14 cellular contexts compared by ENCODE assay signal in genomic region chr1:207911983-207912760, GRCh38. TPM values are rescaled to one million over a fixed set of nuclear protein-coding genes. Genes with fewer than 3 reads are reported as not detected.
A peak's percentile ranks its signal among the peaks of the same experiment; 100 is the strongest.
DNase-seq lines count a peak whose midpoint lies in the region; ATAC-seq and TF ChIP-seq lines count a peak whose summit lies in the region.
"Had no signal": no experiment of that assay in that cellular context is flagged by ENCODE, and none has a peak within 500 bp of the region (broad histone marks: within the 10 kb centered on the region; RNA-seq: fewer than 3 reads in every experiment).

No MANE protein-coding gene starts in this region.

- no peak overlapping the region for H2AFZ ChIP-seq in PC-3 (ENCODE audit: low read length)

- intact Hi-C loops in Calu3 (cut with micrococcal nuclease; ENCODE audit: unreplicated experiment) (no loop called here), PC-3 (cut with micrococcal nuclease) (no loop called here), natural killer cell (cut with micrococcal nuclease) (no loop called here), left lung (cut with DNase I) (no loop called here)
- intact Hi-C loops in CD8-positive, alpha-beta T cell (cut with DNase I, micrococcal nuclease): loop anchor here in 1 of 2 experiments (1.0 kb wide), 1 partner anchor 8 kb away; no protein-coding TSS in a partner anchor

- no peaks in the 10 kb centered on the region for H3K9me3 ChIP-seq in PC-3 (ENCODE audit: low read length)
- H3K9me3 ChIP-seq in skeletal muscle tissue (ENCODE audit: control insufficient read depth in 3 of 3, low read length in 3 of 3): no peaks in the 10 kb centered on the region
- no peaks in the 10 kb centered on the region for H3K9me3 ChIP-seq in CD8-positive, alpha-beta T cell (ENCODE audit: low read length)
- no peaks in the 10 kb centered on the region for H3K9me3 ChIP-seq in left lung

- POLR2A ChIA-PET in PC-3 (lab: Charles Lee; ENCODE audit: unreplicated experiment): no interaction called here
- POLR2A ChIA-PET in CD8-positive, alpha-beta T cell (lab: Charles Lee): no interaction called here

- H3K4me2 ChIP-seq in PC-3 (ENCODE audit: low read length): no peak overlapping the region

- BruUV-seq in Calu3 (replicated peaks; lab: Mats Ljungman, UMichigan) (no TSS peak), PC-3 (replicated peaks; lab: Mats Ljungman, UMichigan) (no TSS peak)

- ATAC-seq in PC-3 (no peak), natural killer cell (no peak), GM19351 (IDR thresholded peaks at IDR 0.05; ENCODE audit: unreplicated experiment) (no peak), left lung (no peak)
- no peak for ATAC-seq in CD8-positive, alpha-beta T cell

- no peaks in the 10 kb centered on the region for H4K20me1 ChIP-seq in PC-3 (ENCODE audit: low read length)

- H3K36me3 ChIP-seq in PC-3 (ENCODE audit: low read depth, low read length) (no peaks in the 10 kb centered on the region), skeletal muscle tissue (ENCODE audit: control insufficient read depth in 3 of 3, insufficient read depth in 3 of 3, low read length in 3 of 3) (no peaks in the 10 kb centered on the region), left lung (no peaks in the 10 kb centered on the region)
- no peaks in the 10 kb centered on the region for H3K36me3 ChIP-seq in CD8-positive, alpha-beta T cell (ENCODE audit: insufficient read depth, low read length)

- no peaks in the 10 kb centered on the region for H3K79me2 ChIP-seq in PC-3 (ENCODE audit: low read length)

- CTCF ChIA-PET in Calu3 (lab: Charles Lee) (interaction anchor here (1.0 to 1.6 kb wide), 2 partner anchors 15 to 51 kb away, joined by 3 to 7 read pairs; no protein-coding TSS in a partner anchor), PC-3 (lab: Charles Lee) (no interaction called here)
- CTCF ChIA-PET in CD8-positive, alpha-beta T cell (lab: Charles Lee): interaction anchor here (1.0 kb wide), 1 partner anchor 51 kb away, joined by 3 read pairs; no protein-coding TSS in a partner anchor

- H3K36me3 Mint-ChIP-seq in Calu3 (ENCODE audit: insufficient read depth, unreplicated experiment) (peaks cover 7% of the 10 kb centered on the region), natural killer cell (no peaks in the 10 kb centered on the region)
- no peaks in the 10 kb centered on the region for H3K36me3 Mint-ChIP-seq in CD8-positive, alpha-beta T cell
- H3K36me3 Mint-ChIP-seq: activated naive CD8-positive, alpha-beta T cell treated with anti-CD3 and anti-CD28 coated beads for 36 hours had no signal

- DNase-seq in Calu3: no peak
- DNase-seq in PC-3: peak; percentile 36
- peak; percentile 28 for DNase-seq in fibroblast of mammary gland (ENCODE audit: low read depth)
- no peak for DNase-seq in natural killer cell
- DNase-seq in CD8-positive, alpha-beta T cell: no peak
- no peak for DNase-seq in left lung
- DNase-seq: activated naive CD8-positive, alpha-beta T cell treated with anti-CD3 and anti-CD28 coated beads for 36 hours; C1 segment of cervical spinal cord; cerebellar nuclear complex; KBM-7; NCI-H446 had no signal

- no peak overlapping the region for H3K4me3 ChIP-seq in PC-3 (ENCODE audit: low read length)
- H3K4me3 ChIP-seq in fibroblast of mammary gland (ENCODE audit: control insufficient read depth, low read depth, low read length): no peak overlapping the region
- H3K4me3 ChIP-seq in skeletal muscle tissue (ENCODE audit: low read length in 3 of 3): peak overlapping the region in 1 of 3 donors; percentile 72
- no peak overlapping the region for H3K4me3 ChIP-seq in CD8-positive, alpha-beta T cell (ENCODE audit: low read depth, low read length)
- H3K4me3 ChIP-seq in left lung: no peak overlapping the region

- H3K27ac Mint-ChIP-seq in Calu3 (ENCODE audit: unreplicated experiment) (peak overlapping the region; percentile 4), natural killer cell (no peak overlapping the region)
- H3K27ac Mint-ChIP-seq in CD8-positive, alpha-beta T cell: no peak overlapping the region
- H3K27ac Mint-ChIP-seq: activated naive CD8-positive, alpha-beta T cell treated with anti-CD3 and anti-CD28 coated beads for 36 hours had no signal

- no peak overlapping the region for H3K9ac ChIP-seq in PC-3 (ENCODE audit: low read length)
- no peak overlapping the region for H3K9ac ChIP-seq in skeletal muscle tissue (ENCODE audit: low read depth in 1 of 3, low read length in 3 of 3)

- peaks cover 28% of the 10 kb centered on the region for H3K27me3 ChIP-seq in PC-3 (ENCODE audit: low read length)
- peaks cover 7 to 20% (median 10%) of the 10 kb centered on the region in 3 donors for H3K27me3 ChIP-seq in skeletal muscle tissue (ENCODE audit: control insufficient read depth in 3 of 3, insufficient read depth in 3 of 3, low read length in 3 of 3)
- peaks cover 7% of the 10 kb centered on the region for H3K27me3 ChIP-seq in CD8-positive, alpha-beta T cell (ENCODE audit: insufficient read depth, low read length)
- peaks cover 23 to 45% of the 10 kb centered on the region in 2 donors for H3K27me3 ChIP-seq in left lung

- H3K4me1 Mint-ChIP-seq in Calu3 (ENCODE audit: low read depth, unreplicated experiment) (peaks cover 26% of the 10 kb centered on the region), natural killer cell (peaks cover 9 to 12% of the 10 kb centered on the region in 2 donors)
- peaks cover 18% of the 10 kb centered on the region for H3K4me1 Mint-ChIP-seq in CD8-positive, alpha-beta T cell (ENCODE audit: low read depth)

- H3K27me3 Mint-ChIP-seq in Calu3 (ENCODE audit: unreplicated experiment) (peaks cover 38% of the 10 kb centered on the region), natural killer cell (ENCODE audit: low read depth in 2 of 2) (peaks cover 53 to 67% of the 10 kb centered on the region in 2 donors)
- H3K27me3 Mint-ChIP-seq in CD8-positive, alpha-beta T cell (ENCODE audit: low read depth): peaks cover 52% of the 10 kb centered on the region

- H3K4me3 Mint-ChIP-seq in Calu3 (ENCODE audit: low read depth, unreplicated experiment): peak overlapping the region; percentile 65
- no peak overlapping the region for H3K4me3 Mint-ChIP-seq in natural killer cell
- no peak overlapping the region for H3K4me3 Mint-ChIP-seq in CD8-positive, alpha-beta T cell

- H3F3A ChIP-seq in PC-3 (ENCODE audit: low read length, unreplicated experiment): no peaks in the 10 kb centered on the region

- H3K27ac ChIP-seq in PC-3 (ENCODE audit: low read length) (no peak overlapping the region), skeletal muscle tissue (ENCODE audit: low read depth, low read length) (peak overlapping the region; percentile 17), left lung (no peak overlapping the region)
- no peak overlapping the region for H3K27ac ChIP-seq in CD8-positive, alpha-beta T cell (ENCODE audit: low read depth, low read length)
- H3K27ac ChIP-seq: VCaP had no signal

- H3K9me2 ChIP-seq in PC-3 (replicated peaks; ENCODE audit: low read length): no peaks in the 10 kb centered on the region

- H3K9me3 Mint-ChIP-seq in Calu3 (ENCODE audit: low read depth, unreplicated experiment) (no peaks in the 10 kb centered on the region), natural killer cell (no peaks in the 10 kb centered on the region)
- H3K9me3 Mint-ChIP-seq in CD8-positive, alpha-beta T cell: no peaks in the 10 kb centered on the region
- H3K9me3 Mint-ChIP-seq: activated naive CD8-positive, alpha-beta T cell treated with anti-CD3 and anti-CD28 coated beads for 36 hours had no signal

- no peak for TF ChIP-seq CTCF in Calu3 (IDR thresholded peaks at IDR 0.05; ENCODE audit: unreplicated experiment)
- no peak for TF ChIP-seq CTCF in PC-3 (conservative IDR thresholded peaks at IDR 0.05; ENCODE audit: low read depth, low read length)
- no peak for TF ChIP-seq CTCF in fibroblast of mammary gland (conservative IDR thresholded peaks at IDR 0.05; ENCODE audit: control insufficient read depth, insufficient read depth, low read depth, low read length)
- TF ChIP-seq CTCF in natural killer cell (IDR thresholded peaks at IDR 0.05): no peak
- no peak for TF ChIP-seq CTCF in CD8-positive, alpha-beta T cell (IDR thresholded peaks at IDR 0.05)
- TF ChIP-seq CTCF in left lung (IDR thresholded peaks at IDR 0.05): no peak

- H3K4me1 ChIP-seq in PC-3 (ENCODE audit: insufficient read depth, low read length) (no peaks in the 10 kb centered on the region), skeletal muscle tissue (ENCODE audit: control insufficient read depth in 3 of 3, insufficient read depth in 3 of 3, low read length in 3 of 3) (peaks cover 3 to 11% (median 8%) of the 10 kb centered on the region in 3 donors), left lung (peaks cover 5 to 18% of the 10 kb centered on the region in 2 donors)
- no peaks in the 10 kb centered on the region for H3K4me1 ChIP-seq in CD8-positive, alpha-beta T cell (ENCODE audit: insufficient read depth, low read length)

RNA-seq across cellular contexts. Expression of gene CD34, which starts 1.2 kb away (rescaled TPM):
- total RNA-seq in Calu3 (2022) (0.24 and 0.34 TPM in 2 replicates), PC-3 (2014; rRNA removed) (not detected in 2 replicates), skeletal muscle tissue (20.9 TPM), natural killer cell (under 1 TPM in 2 of 3 donors, not detected in 1; 0.14 to 0.30 TPM), left lung (10 to 100 TPM; 40.8 to 56.1 TPM)
- not detected for total RNA-seq in CD8-positive, alpha-beta T cell

Comparison
In these comparisons a context has a peak if more than half of its experiments do, and no peak if none do; other contexts are left out.
1. DNase-seq: peak in PC-3 (single experiment) and fibroblast of mammary gland (single experiment); none in Calu3 (single experiment), natural killer cell (single experiment), CD8-positive, alpha-beta T cell (0 of 7) and left lung (0 of 2).
2. RNA of gene CD34, which starts 1.2 kb away (total RNA-seq): 40.8 to 56.1 TPM in left lung and 20.9 TPM in skeletal muscle tissue (single experiment); 0.24 to 0.34 TPM in Calu3, 0.14 to 0.30 TPM in natural killer cell, not detected in PC-3 and not detected in CD8-positive, alpha-beta T cell; every median in the first group is over 10 times any median in the second.